18 cellular contexts compared by ENCODE assay signal in genomic region chr5:73652391-73652790, GRCh38. TPM values are rescaled to one million over a fixed set of nuclear protein-coding genes. Genes with fewer than 3 reads are reported as not detected.
"Had no signal": no experiment of that assay in that cellular context is flagged by ENCODE, and none has a peak within 500 bp of the region (broad histone marks: within the 10 kb centered on the region; RNA-seq: fewer than 3 reads in every experiment).

No MANE protein-coding gene starts in this region.

- H3K27me3 ChIP-seq: ascending aorta, sigmoid colon had no signal

- H3K4me1 ChIP-seq: prostate gland, sigmoid colon had no signal

- H3K27ac Mint-ChIP-seq: activated CD8-positive, alpha-beta T cell treated with anti-CD3 and anti-CD28 coated beads for 36 hours; immature natural killer cell; natural killer cell treated with Interleukin-12 subunit alpha and Interleukin-12 subunit beta and Interleukin-15 and Interleukin-18, amount 100 ng/mL, for 72 hours had no signal

- H3K9me3 ChIP-seq: ascending aorta, prostate gland, sigmoid colon had no signal

- FAIRE-seq: colon had no signal

- H3K9me3 Mint-ChIP-seq: activated CD8-positive, alpha-beta T cell treated with anti-CD3 and anti-CD28 coated beads for 36 hours had no signal

- DNase-seq: activated CD4-positive, alpha-beta T cell treated with anti-CD3 and anti-CD28 coated beads for 1 hour; activated CD8-positive, alpha-beta memory T cell treated with anti-CD3 and anti-CD28 coated beads, Interleukin-2, amount 50 U/mL, for 4 hours; activated CD8-positive, alpha-beta T cell treated with anti-CD3 and anti-CD28 coated beads for 36 hours; activated naive CD4-positive, alpha-beta T cell; effector CD4-positive, alpha-beta T cell; glutamatergic neuron; immature natural killer cell; left cardiac atrium; nucleus accumbens; sigmoid colon; stimulated activated CD4-positive, alpha-beta T cell treated with anti-CD3 and anti-CD28 coated beads, Interleukin-2, amount 100 ng/mL, for 24 hours; stimulated activated naive CD4-positive, alpha-beta T cell had no signal

- H3K36me3 Mint-ChIP-seq: immature natural killer cell; natural killer cell treated with Interleukin-12 subunit alpha and Interleukin-12 subunit beta and Interleukin-15 and Interleukin-18, amount 100 ng/mL, for 72 hours had no signal

- H3K36me3 ChIP-seq: ascending aorta, cardiac muscle cell, prostate gland, sigmoid colon had no signal

- H3K4me3 Mint-ChIP-seq: activated CD8-positive, alpha-beta T cell treated with anti-CD3 and anti-CD28 coated beads for 36 hours; immature natural killer cell; natural killer cell treated with Interleukin-12 subunit alpha and Interleukin-12 subunit beta and Interleukin-15 and Interleukin-18, amount 100 ng/mL, for 72 hours had no signal

- H3K4me3 ChIP-seq: ascending aorta, cardiac muscle cell, prostate gland, sigmoid colon had no signal

- H3K27ac ChIP-seq: ascending aorta, cardiac muscle cell, prostate gland, sigmoid colon had no signal

RNA-seq across cellular contexts. Expression of gene ARHGEF28, which starts 26.4 kb away (rescaled TPM):
- total RNA-seq: T-helper 2 cell treated with Interferon-gamma antibody and Interleukin-4, amounts not matched to agents 100 ng/mL and 5 ng/mL, for 36 hours had no signal
- polyA plus RNA-seq: cardiac muscle cell had no signal
